ENCODE assay signal across 32 cellular contexts in the genomic region with DNA sequence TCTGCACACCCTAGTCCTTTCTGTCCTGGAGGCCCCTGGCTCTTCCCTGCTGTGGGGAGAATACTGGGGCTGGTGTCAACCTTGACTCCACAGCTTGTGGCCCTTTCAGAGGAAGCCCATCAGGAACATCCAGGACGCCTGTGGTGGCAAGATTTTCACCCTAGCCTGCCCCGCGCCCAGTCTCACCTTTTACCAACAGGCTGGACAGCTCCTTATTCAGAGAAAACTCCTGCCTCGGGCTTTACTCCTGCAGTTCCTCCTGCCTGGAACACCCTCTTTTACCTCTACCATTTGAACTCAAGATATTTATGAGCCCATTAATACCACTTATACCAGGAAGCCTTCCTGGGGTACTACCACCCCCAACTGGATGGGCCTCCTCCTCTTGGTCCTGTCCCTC. TPM values are rescaled to one million over a fixed set of nuclear protein-coding genes. Genes with fewer than 3 reads are reported as not detected.
"Had no signal": no experiment of that assay in that cellular context is flagged by ENCODE, and none has a peak within 500 bp of the region (broad histone marks: within the 10 kb centered on the region; RNA-seq: fewer than 3 reads in every experiment).

No MANE protein-coding gene starts in this region.

- H3K36me3 ChIP-seq: Peyer's patch had no signal

- H3K27ac ChIP-seq: Peyer's patch had no signal

- H3K9me3 ChIP-seq: Peyer's patch had no signal

- ATAC-seq: activated naive CD8-positive, alpha-beta T cell treated with anti-CD3 and anti-CD28 coated beads, Interleukin-2, amount 50 U/mL, for 24 hours; activated T-cell treated with anti-CD3 and anti-CD28 coated beads, Interleukin-2, amount 50 U/mL, for 4 hours; PC-3 had no signal

- H3K27ac Mint-ChIP-seq: activated CD4-positive, alpha-beta memory T cell treated with anti-CD3 and anti-CD28 coated beads for 36 hours; activated naive CD4-positive, alpha-beta T cell treated with anti-CD3 and anti-CD28 coated beads for 36 hours; activated naive CD8-positive, alpha-beta T cell; activated naive CD8-positive, alpha-beta T cell treated with anti-CD3 and anti-CD28 coated beads, Interleukin-2, amount 50 U/mL, for 24 hours; activated T-helper 1 cell treated with anti-CD3 and anti-CD28 coated beads, Interleukin-12 subunit alpha, Interleukin-12 subunit beta, Interleukin-2, Interleukin-4 antibody, amounts not matched to agents 30 ng/mL and 10 ng/mL and 1 ng/mL, durations not matched to agents 14 hours and 24 hours and 36 hours had no signal

- H3K9me3 Mint-ChIP-seq: activated CD4-positive, alpha-beta memory T cell treated with anti-CD3 and anti-CD28 coated beads for 36 hours; activated naive CD4-positive, alpha-beta T cell treated with anti-CD3 and anti-CD28 coated beads for 36 hours; activated naive CD8-positive, alpha-beta T cell treated with anti-CD3 and anti-CD28 coated beads, Interleukin-2, amount 50 U/mL, for 24 hours; activated T-cell treated with anti-CD3 and anti-CD28 coated beads, Interleukin-2, amount 50 U/mL, for 4 hours; activated T-helper 1 cell treated with anti-CD3 and anti-CD28 coated beads, Interleukin-12 subunit alpha, Interleukin-12 subunit beta, Interleukin-2, Interleukin-4 antibody, amounts not matched to agents 30 ng/mL and 10 ng/mL and 1 ng/mL, durations not matched to agents 14 hours and 24 hours and 36 hours; brain had no signal

- H3K4me3 Mint-ChIP-seq: activated CD4-positive, alpha-beta memory T cell treated with anti-CD3 and anti-CD28 coated beads for 36 hours; activated naive CD4-positive, alpha-beta T cell treated with anti-CD3 and anti-CD28 coated beads for 36 hours; activated naive CD8-positive, alpha-beta T cell; activated naive CD8-positive, alpha-beta T cell treated with anti-CD3 and anti-CD28 coated beads, Interleukin-2, amount 50 U/mL, for 24 hours; activated T-cell treated with anti-CD3 and anti-CD28 coated beads, Interleukin-2, amount 50 U/mL, for 4 hours; activated T-helper 1 cell treated with anti-CD3 and anti-CD28 coated beads, Interleukin-12 subunit alpha, Interleukin-12 subunit beta, Interleukin-2, Interleukin-4 antibody, amounts not matched to agents 30 ng/mL and 10 ng/mL and 1 ng/mL, durations not matched to agents 14 hours and 24 hours and 36 hours had no signal

- H3K36me3 Mint-ChIP-seq: activated CD4-positive, alpha-beta memory T cell treated with anti-CD3 and anti-CD28 coated beads for 36 hours; activated naive CD8-positive, alpha-beta T cell; brain had no signal

- DNase-seq: activated CD4-positive, alpha-beta memory T cell treated with anti-CD3 and anti-CD28 coated beads for 36 hours; activated CD4-positive, alpha-beta T cell treated with anti-CD3 and anti-CD28 coated beads for 4 hours; activated CD4-positive, alpha-beta T cell treated with anti-CD3 and anti-CD28 coated beads, Interleukin-2, amount 50 U/mL, for 1 hour; activated CD4-positive, CD25-positive, alpha-beta regulatory T cell treated with anti-CD3 and anti-CD28 coated beads, Interleukin-2, amount 50 U/mL, for 72 hours; activated CD8-positive, alpha-beta memory T cell treated with anti-CD3 and anti-CD28 coated beads, Interleukin-2, amount 50 U/mL, for 4 hours; activated gamma-delta T cell treated with Interleukin-2 at 50 U/mL for 16 hours; activated naive CD4-positive, alpha-beta T cell treated with anti-CD3 and anti-CD28 coated beads for 36 hours; activated naive CD8-positive, alpha-beta T cell treated with anti-CD3 and anti-CD28 coated beads, Interleukin-2, amount 50 U/mL, for 24 hours; activated T-cell treated with anti-CD3 and anti-CD28 coated beads for 4 hours; activated T-cell treated with anti-CD3 and anti-CD28 coated beads, Interleukin-2, amount 50 U/mL, for 4 hours; anterior cingulate cortex; caudate nucleus; cerebellar nuclear complex; Kasumi-1; MM.1S; MV-4-11; NCI-H1092; NCI-H1436 treated with DMSO at 0.1 percent for 48 hours; NCI-H1694 treated with DMSO at 0.1 percent for 48 hours; NCI-H2029; NCI-H345; NCI-H524 treated with DMSO at 0.1 percent for 48 hours; NK-92 treated with Interleukin-12 subunit alpha and Interleukin-12 subunit beta, amount 100 ng/mL, for 24 hours; PC-3; Peyer's patch; RPMI8226; SIG-M5; T1000 had no signal

- H3K4me3 ChIP-seq: Peyer's patch had no signal

RNA-seq across cellular contexts. Expression of a gene that starts 2.7 kb away (rescaled TPM):
- total RNA-seq: bronchial epithelial cell had no signal
